Comparison of ENCODE assay signal across 15 cellular contexts in genomic region chr7:84297606-84298005, GRCh38.
DNase-seq lines count a peak whose midpoint lies in the region; ATAC-seq and TF ChIP-seq lines count a peak whose summit lies in the region.
"Had no signal": no experiment of that assay in that cellular context is flagged by ENCODE, and none has a peak within 500 bp of the region (broad histone marks: within the 10 kb centered on the region; RNA-seq: fewer than 3 reads in every experiment).

No MANE protein-coding gene starts in this region.

- H3K27me3 ChIP-seq in neuronal stem cell (ENCODE audit: control insufficient read depth in 3 of 3, insufficient read depth in 3 of 3, low read depth in 1 of 3, low read length in 3 of 3) = no peaks in the 10 kb centered on the region
- H3K27me3 ChIP-seq: BE2C had no signal

- H3K23ac ChIP-seq in neuronal stem cell (ENCODE audit: low read depth, low read length, poor library complexity) = no peak overlapping the region

- H2BK120ac ChIP-seq in neuronal stem cell (ENCODE audit: low read depth, low read length) = no peak overlapping the region

- ATAC-seq in SK-N-SH treated with all-trans-retinoic acid at 6 μM for 48 hours (peak; percentile 56; the same call in 1 of the 3 replicates), GM21423 (IDR thresholded peaks at IDR 0.05; ENCODE audit: unreplicated experiment) (no peak)

- DNase-seq in GM03348 (ENCODE audit: low spot score) (peak; percentile 13), fibroblast of peridontal ligament (ENCODE audit: extremely low read depth) (peak; percentile 64), neuronal stem cell (ENCODE audit: low spot score) (no peak), NCI-H526 (lab: John Stamatoyannopoulos, UW) (no peak), DMS79 (lab: John Stamatoyannopoulos, UW) (no peak)
- DNase-seq: BE2C; CD4-positive, alpha-beta memory T cell; DMS79 treated with DMSO at 0.1 percent for 48 hours; GDM1; HCEC 1CT; HFFc6; IMR-90 had no signal

- H3K36me3 ChIP-seq in neuronal stem cell (replicated peaks in 1 of 2; ENCODE audit: control insufficient read depth in 2 of 2, insufficient read depth in 2 of 2, low read length in 2 of 2) = no peaks in the 10 kb centered on the region
- H3K36me3 ChIP-seq: BE2C had no signal

- peaks cover 0 to 3% of the 10 kb centered on the region in 2 donors for H3K9me3 ChIP-seq in neuronal stem cell (replicated peaks in 1 of 2; ENCODE audit: control insufficient read depth in 2 of 2, insufficient read depth in 1 of 2, low read depth in 1 of 2, low read length in 2 of 2)
- H3K9me3 ChIP-seq: BE2C had no signal

- H3K79me1 ChIP-seq in neuronal stem cell (ENCODE audit: low read depth, low read length) = no peaks in the 10 kb centered on the region

- no peak overlapping the region for H2AK5ac ChIP-seq in neuronal stem cell (ENCODE audit: low read depth, low read length)

- H3K14ac ChIP-seq in neuronal stem cell (ENCODE audit: low read length) = no peak overlapping the region

- no peak overlapping the region for H4K91ac ChIP-seq in neuronal stem cell (ENCODE audit: low read depth, low read length, poor library complexity)

- H3K18ac ChIP-seq in neuronal stem cell (ENCODE audit: low read length) = no peak overlapping the region

- H3K9ac ChIP-seq in neuronal stem cell (ENCODE audit: low read depth, low read length, poor library complexity) = no peak overlapping the region

- no peak overlapping the region for H2BK15ac ChIP-seq in neuronal stem cell (ENCODE audit: low read length)

- H3K4me2 ChIP-seq in neuronal stem cell (ENCODE audit: insufficient read depth, low read length, poor library complexity, severe bottlenecking) = no peak overlapping the region

- H2BK5ac ChIP-seq in neuronal stem cell (ENCODE audit: low read length) = no peak overlapping the region

- H4K8ac ChIP-seq in neuronal stem cell (ENCODE audit: low read depth, low read length) = no peak overlapping the region

- H2AFZ ChIP-seq in neuronal stem cell (ENCODE audit: low read length) = peak overlapping the region; percentile 13

- H2BK12ac ChIP-seq in neuronal stem cell (ENCODE audit: low read length) = no peak overlapping the region

- no peak overlapping the region for H3K4me3 ChIP-seq in neuronal stem cell (ENCODE audit: low read length in 2 of 2)

- H3K4ac ChIP-seq in neuronal stem cell (ENCODE audit: low read length) = no peak overlapping the region

- no peak overlapping the region for H3K27ac ChIP-seq in neuronal stem cell (replicated peaks; ENCODE audit: low read length)
- H3K27ac ChIP-seq: C4-2B had no signal

- H3K4me1 ChIP-seq in neuronal stem cell (ENCODE audit: control insufficient read depth in 2 of 2, insufficient read depth in 1 of 2, low read depth in 1 of 2, low read length in 2 of 2) = no peaks in the 10 kb centered on the region

TF ChIP-seq in SK-N-SH treated with all-trans-retinoic acid at 6 μM for 48 hours, 23 proteins besides CTCF, POLR2A, EP300 and RAD21:
- TF ChIP-seq BACH2 (CRISPR knock-in tag; IDR thresholded peaks at IDR 0.05; ENCODE audit: borderline replicate concordance) (no peak), PATZ1 (CRISPR knock-in tag; IDR thresholded peaks at IDR 0.05; ENCODE audit: borderline replicate concordance) (no peak), ZNF8 (CRISPR knock-in tag; IDR thresholded peaks at IDR 0.05) (no peak), CSDC2 (CRISPR knock-in tag; IDR thresholded peaks at IDR 0.05) (no peak), TSHZ2 (CRISPR knock-in tag; IDR thresholded peaks at IDR 0.05) (no peak), SNAI2 (CRISPR knock-in tag; IDR thresholded peaks at IDR 0.05) (no peak), CSRNP3 (CRISPR knock-in tag; IDR thresholded peaks at IDR 0.05) (no peak), POU6F1 (CRISPR knock-in tag; IDR thresholded peaks at IDR 0.05; ENCODE audit: borderline replicate concordance, low read depth) (no peak)
TF ChIP-seq in SK-N-SH treated with all-trans-retinoic acid at 6 μM for 48 hours: peak in this region for 0.

Comparison
In these comparisons a context has a peak if more than half of its experiments do, and no peak if none do; other contexts are left out.
1. DNase-seq: peak in GM03348 (single experiment) and fibroblast of peridontal ligament (single experiment); none in neuronal stem cell (single experiment), NCI-H526 (0 of 2) and DMS79 (single experiment).